Comparison of ENCODE assay signal across 15 cellular contexts in genomic region chr1:160367516-160367900, GRCh38. TPM values are rescaled to one million over a fixed set of nuclear protein-coding genes. Genes with fewer than 3 reads are reported as not detected.
"Had no signal": no experiment of that assay in that cellular context is flagged by ENCODE, and none has a peak within 500 bp of the region (broad histone marks: within the 10 kb centered on the region; RNA-seq: fewer than 3 reads in every experiment).

No MANE protein-coding gene starts in this region.

- H3K4me3 Mint-ChIP-seq: activated CD4-positive, alpha-beta T cell treated with anti-CD3 and anti-CD28 coated beads, Interleukin-2, amount 10 ng/mL, durations not matched to agents 7 days and 5 days; activated naive CD4-positive, alpha-beta T cell treated with anti-CD3 and anti-CD28 coated beads, Interleukin-2, amount 10 ng/mL, durations not matched to agents 7 days and 5 days; nephron; stimulated activated naive CD8-positive, alpha-beta T cell treated with anti-CD3 and anti-CD28 coated beads, Interleukin-15, Interleukin-2, amounts not matched to agents 100 ng/mL and 50 ng/mL, for 24 hours had no signal

- H3K27ac ChIP-seq: adrenal gland, esophagus muscularis mucosa, ovary, suprapubic skin had no signal

- H3K4me3 ChIP-seq: adrenal gland, esophagus muscularis mucosa, ovary, suprapubic skin had no signal

- H3K27me3 ChIP-seq: ovary, suprapubic skin had no signal

- H3K27me3 Mint-ChIP-seq: stimulated activated naive CD8-positive, alpha-beta T cell treated with anti-CD3 and anti-CD28 coated beads, Interleukin-15, Interleukin-2, amounts not matched to agents 100 ng/mL and 50 ng/mL, for 24 hours had no signal

- H3K4me1 ChIP-seq: adrenal gland, esophagus muscularis mucosa, suprapubic skin had no signal

- ATAC-seq: sciatic nerve had no signal

- H3K36me3 Mint-ChIP-seq: activated naive CD4-positive, alpha-beta T cell treated with anti-CD3 and anti-CD28 coated beads, Interleukin-2, amount 10 ng/mL, durations not matched to agents 7 days and 5 days had no signal

- DNase-seq: activated CD4-positive, alpha-beta T cell treated with anti-CD3 and anti-CD28 coated beads, Interleukin-2, amount 10 ng/mL, durations not matched to agents 7 days and 5 days; activated naive CD4-positive, alpha-beta T cell treated with anti-CD3 and anti-CD28 coated beads, Interleukin-2, amount 10 ng/mL, durations not matched to agents 7 days and 5 days; hippocampal formation; mesenchymal stem cell; ovary; trophoblast cell had no signal

- H3K9me3 Mint-ChIP-seq: activated CD4-positive, alpha-beta T cell treated with anti-CD3 and anti-CD28 coated beads, Interleukin-2, amount 10 ng/mL, durations not matched to agents 7 days and 5 days; activated naive CD4-positive, alpha-beta T cell treated with anti-CD3 and anti-CD28 coated beads, Interleukin-2, amount 10 ng/mL, durations not matched to agents 7 days and 5 days; activated T-helper 2 cell treated with anti-CD3 and anti-CD28 coated beads, Interferon-gamma antibody, Interleukin-2, Interleukin-4, amounts not matched to agents 10 μg/mL and 5 μg/mL and 100 μg/mL, durations not matched to agents 14 hours and 24 hours and 36 hours; nephron; stimulated activated naive CD8-positive, alpha-beta T cell treated with anti-CD3 and anti-CD28 coated beads, Interleukin-15, Interleukin-2, amounts not matched to agents 100 ng/mL and 50 ng/mL, for 24 hours had no signal

- H3K27ac Mint-ChIP-seq: activated CD4-positive, alpha-beta T cell treated with anti-CD3 and anti-CD28 coated beads, Interleukin-2, amount 10 ng/mL, durations not matched to agents 7 days and 5 days; activated naive CD4-positive, alpha-beta T cell treated with anti-CD3 and anti-CD28 coated beads, Interleukin-2, amount 10 ng/mL, durations not matched to agents 7 days and 5 days; activated T-helper 2 cell treated with anti-CD3 and anti-CD28 coated beads, Interferon-gamma antibody, Interleukin-2, Interleukin-4, amounts not matched to agents 10 μg/mL and 5 μg/mL and 100 μg/mL, durations not matched to agents 14 hours and 24 hours and 36 hours; stimulated activated naive CD8-positive, alpha-beta T cell treated with anti-CD3 and anti-CD28 coated beads, Interleukin-15, Interleukin-2, amounts not matched to agents 100 ng/mL and 50 ng/mL, for 24 hours had no signal

- H3K36me3 ChIP-seq: adrenal gland, esophagus muscularis mucosa, ovary, suprapubic skin had no signal

- H3K9me3 ChIP-seq: adrenal gland, esophagus muscularis mucosa, ovary, suprapubic skin had no signal

RNA-seq across cellular contexts. Expression of gene NHLH1, which starts 0.6 kb away (rescaled TPM):
- total RNA-seq: esophagus muscularis mucosa, sciatic nerve had no signal

RNA-seq across cellular contexts. Expression of gene VANGL2, which starts 32.9 kb away (rescaled TPM):
- total RNA-seq: activated T-helper 2 cell treated with anti-CD3 and anti-CD28 coated beads, Interferon-gamma antibody, Interleukin-2, Interleukin-4, amounts not matched to agents 10 μg/mL and 5 μg/mL and 100 μg/mL, durations not matched to agents 14 hours and 24 hours and 36 hours; pulmonary artery endothelial cell; T-helper 2 cell treated with Interferon-gamma antibody and Interleukin-4, amounts not matched to agents 100 ng/mL and 5 ng/mL, for 36 hours had no signal
